Comparison of ENCODE assay signal across 16 cellular contexts in the genomic region with DNA sequence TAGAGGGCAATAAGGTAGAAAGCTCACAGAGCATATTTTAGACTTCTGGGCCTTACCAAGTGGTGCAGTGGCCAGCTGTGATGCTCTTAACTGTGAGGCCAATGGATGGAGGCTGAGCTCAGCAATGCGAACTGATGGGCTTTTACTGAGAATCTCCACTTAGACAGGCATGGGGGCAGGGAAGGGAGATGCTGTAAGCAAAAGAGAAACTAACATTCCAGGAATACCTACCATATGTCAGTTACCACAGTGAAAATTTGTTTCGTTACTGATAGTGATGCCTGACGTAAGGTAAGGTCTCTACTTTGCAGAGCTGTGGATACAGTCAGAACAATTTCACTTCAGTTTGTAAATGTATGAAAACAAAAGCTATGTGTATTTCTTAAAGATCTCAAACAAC.
DNase-seq lines count a peak whose midpoint lies in the region; ATAC-seq and TF ChIP-seq lines count a peak whose summit lies in the region.
"Had no signal": no experiment of that assay in that cellular context is flagged by ENCODE, and none has a peak within 500 bp of the region (broad histone marks: within the 10 kb centered on the region; RNA-seq: fewer than 3 reads in every experiment).

No MANE protein-coding gene starts in this region.

- no peak overlapping the region for H3K4me3 ChIP-seq in Caco-2 (ENCODE audit: low read depth, low read length)
- no peak overlapping the region for H3K4me3 ChIP-seq in transverse colon
- H3K4me3 ChIP-seq: BLaER1 treated with 17β-estradiol and CSF1 and Interleukin-3, amounts not matched to agents 10 nM and 100 nM; spleen had no signal

- in situ Hi-C loops in transverse colon (cut with MboI; ENCODE audit: low pct_ligation_motif_present in 1 of 4, low pct_unique_long_range_greater_than_20kb in 1 of 4, low sequenced_read_pairs in 3 of 4): no loop called here

- TF ChIP-seq CTCF in Caco-2 (IDR thresholded peaks at IDR 0.05; ENCODE audit: insufficient read depth in 1 of 2, low read depth in 1 of 2, low read length in 1 of 2, severe bottlenecking in 1 of 2, unreplicated experiment in 1 of 2) (no peak), transverse colon (IDR thresholded peaks at IDR 0.05) (no peak)

- POLR2A ChIA-PET in Caco-2 (lab: Charles Lee): no interaction called here

- no peaks in the 10 kb centered on the region for H3K9me3 Mint-ChIP-seq in Caco-2 (ENCODE audit: unreplicated experiment)

- peak overlapping the region; percentile 15 for H3K27ac Mint-ChIP-seq in Caco-2 (ENCODE audit: unreplicated experiment)

- no peak overlapping the region for H3K4me3 Mint-ChIP-seq in Caco-2 (ENCODE audit: unreplicated experiment)

- no peak for TF ChIP-seq EP300 in transverse colon (IDR thresholded peaks at IDR 0.05; ENCODE audit: low read depth)

- H3K27ac ChIP-seq in transverse colon: no peak overlapping the region
- H3K27ac ChIP-seq: BLaER1 treated with 17β-estradiol and CSF1 and Interleukin-3, amounts not matched to agents 10 nM and 100 nM; spleen; VCaP had no signal

- no peaks in the 10 kb centered on the region for H3K27me3 Mint-ChIP-seq in Caco-2 (ENCODE audit: insufficient read depth, unreplicated experiment)

- TF ChIP-seq POLR2A in transverse colon (IDR thresholded peaks at IDR 0.05): no peak

- peaks cover 13% of the 10 kb centered on the region for H3K4me1 Mint-ChIP-seq in Caco-2 (ENCODE audit: low read depth, unreplicated experiment)

- no peaks in the 10 kb centered on the region for H3K36me3 Mint-ChIP-seq in Caco-2 (ENCODE audit: insufficient read depth, unreplicated experiment)

- H3K9me3 ChIP-seq in Caco-2 (no peaks in the 10 kb centered on the region), transverse colon (no peaks in the 10 kb centered on the region)
- H3K9me3 ChIP-seq: BLaER1 treated with 17β-estradiol and CSF1 and Interleukin-3, amounts not matched to agents 10 nM and 100 nM; spleen had no signal

- no peaks in the 10 kb centered on the region for H3K36me3 ChIP-seq in Caco-2 (ENCODE audit: control insufficient read depth, insufficient read depth, low read length)
- no peaks in the 10 kb centered on the region for H3K36me3 ChIP-seq in transverse colon
- H3K36me3 ChIP-seq: BLaER1 treated with 17β-estradiol and CSF1 and Interleukin-3, amounts not matched to agents 10 nM and 100 nM; spleen had no signal

- DNase-seq in Caco-2 (peak; percentile 55 to 57), SW480 (ENCODE audit: low spot score) (peak; percentile 54), iPS-NIHi11 (ENCODE audit: low spot score) (peak; percentile 49), COLO829 (ENCODE audit: low spot score) (no peak), transverse colon (no peak)
- DNase-seq: activated T-cell treated with anti-CD3 and anti-CD28 coated beads for 4 hours, anterior cingulate cortex, NCI-H446 treated with DMSO at 0.1 percent for 48 hours, spleen had no signal

- BruUV-seq in Caco-2 (replicated peaks; lab: Mats Ljungman, UMichigan): no TSS peak

- intact Hi-C loops in Caco-2 (cut with micrococcal nuclease; ENCODE audit: unreplicated experiment) (no loop called here), transverse colon (cut with DNase I; ENCODE audit: low total_unique reads) (no loop called here)

- WGBS in transverse colon (ENCODE audit: low coverage in 1 of 2), 2 donors: 75 to 77% methylated on average over 2 to 3 of the region's 3 CpGs

- H3K27me3 ChIP-seq in Caco-2 (replicated peaks; ENCODE audit: control insufficient read depth, insufficient read depth, low read length): no peaks in the 10 kb centered on the region; the same call in 1 of the 2 replicates
- no peaks in the 10 kb centered on the region for H3K27me3 ChIP-seq in transverse colon
- H3K27me3 ChIP-seq: BLaER1 treated with 17β-estradiol and CSF1 and Interleukin-3, amounts not matched to agents 10 nM and 100 nM; spleen had no signal

- H3K4me1 ChIP-seq in Caco-2 (peaks cover 13% of the 10 kb centered on the region; the same call in 1 of the 2 replicates), transverse colon (no peaks in the 10 kb centered on the region)
- H3K4me1 ChIP-seq: BLaER1 treated with 17β-estradiol and CSF1 and Interleukin-3, amounts not matched to agents 10 nM and 100 nM; spleen had no signal

- ATAC-seq in HG02588 (IDR thresholded peaks at IDR 0.05; ENCODE audit: unreplicated experiment) (peak; percentile 51), GM19351 (IDR thresholded peaks at IDR 0.05; ENCODE audit: unreplicated experiment) (no peak), GM21360 (IDR thresholded peaks at IDR 0.05; ENCODE audit: unreplicated experiment) (no peak)
- ATAC-seq: HCT116, Right ventricle myocardium inferior had no signal

- CTCF ChIA-PET in Caco-2 (lab: Charles Lee): no interaction called here

Comparison
In these comparisons a context has a peak if more than half of its experiments do, and no peak if none do; other contexts are left out.
1. DNase-seq: peak in Caco-2 (2 of 2), SW480 (single experiment) and iPS-NIHi11 (single experiment); none in COLO829 (single experiment) and transverse colon (single experiment).